26 cellular contexts compared by ENCODE assay signal in the genomic region with DNA sequence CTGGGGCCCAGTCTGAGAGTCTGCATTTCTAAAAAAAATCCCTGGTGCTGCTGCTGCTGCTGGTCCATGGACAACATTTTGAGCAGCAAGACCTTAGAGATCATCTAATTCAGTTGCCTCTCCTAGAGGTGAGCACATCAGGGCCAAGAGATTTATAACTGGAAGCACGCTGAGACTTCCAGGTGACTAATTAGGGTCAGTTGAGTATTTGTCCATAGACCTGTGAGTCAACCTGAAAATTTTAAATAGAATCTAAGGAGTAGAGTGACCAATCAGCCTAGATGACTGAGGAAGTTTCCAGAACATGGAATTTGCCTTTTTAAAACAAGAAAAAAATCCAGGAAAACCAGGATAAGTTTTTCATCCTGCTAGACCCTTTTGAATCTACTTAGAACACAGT.
"Had no signal": no experiment of that assay in that cellular context is flagged by ENCODE, and none has a peak within 500 bp of the region (broad histone marks: within the 10 kb centered on the region; RNA-seq: fewer than 3 reads in every experiment).

No MANE protein-coding gene starts in this region.

- DNase-seq: cortex of kidney; effector memory CD8-positive, alpha-beta T cell; erythroblast; esophagus squamous epithelium; kidney; left cardiac atrium; left ventricle myocardium inferior; lower lobe of right lung; mucosa of descending colon; naive B cell; pancreas; right lobe of liver; small intestine; stimulated activated CD4-positive, alpha-beta T cell treated with anti-CD3 and anti-CD28 coated beads, Interleukin-15, amount 100 ng/mL, for 24 hours; stimulated activated CD4-positive, alpha-beta T cell treated with anti-CD3 and anti-CD28 coated beads, Interleukin-2, amount 100 ng/mL, for 48 hours; stimulated activated naive B cell treated with anti-CD40 and anti-IgM and Interleukin-4, amounts not matched to agents 10 μg/mL and 1 μg/mL and 100 μg/mL, for 72 hours; transverse colon; upper lobe of right lung; uterus had no signal

- H3K4me1 Mint-ChIP-seq: memory B cell; mesothelial cell of epicardium; naive B cell; neural crest cell; stimulated activated naive B cell treated with anti-CD40 and anti-IgM and Interleukin-4, amounts not matched to agents 10 μg/mL and 1 μg/mL and 100 μg/mL, for 72 hours had no signal

- H3K36me3 Mint-ChIP-seq: memory B cell; mesothelial cell of epicardium; naive B cell; natural killer cell treated with Interleukin-12 subunit alpha and Interleukin-12 subunit beta and Interleukin-15 and Interleukin-18, amount 100 ng/mL, for 72 hours; stimulated activated naive B cell treated with anti-CD40 and anti-IgM and Interleukin-4, amounts not matched to agents 10 μg/mL and 1 μg/mL and 100 μg/mL, for 72 hours had no signal

- H3K27ac Mint-ChIP-seq: effector memory CD8-positive, alpha-beta T cell; memory B cell; mesothelial cell of epicardium; naive B cell; natural killer cell treated with Interleukin-12 subunit alpha and Interleukin-12 subunit beta and Interleukin-15 and Interleukin-18, amount 100 ng/mL, for 72 hours; stimulated activated naive B cell treated with anti-CD40 and anti-IgM and Interleukin-4, amounts not matched to agents 10 μg/mL and 1 μg/mL and 100 μg/mL, for 72 hours; stimulated activated naive CD8-positive, alpha-beta T cell treated with anti-CD3 and anti-CD28 coated beads, Interleukin-15, Interleukin-2, amounts not matched to agents 100 ng/mL and 50 ng/mL, for 24 hours had no signal

- ATAC-seq: effector memory CD8-positive, alpha-beta T cell; left cardiac atrium; lower lobe of right lung; mucosa of descending colon; natural killer cell treated with Interleukin-12 subunit alpha and Interleukin-12 subunit beta and Interleukin-15 and Interleukin-18, amount 100 ng/mL, for 72 hours; pancreas; right lobe of liver; stimulated activated naive B cell treated with anti-CD40 and anti-IgM and Interleukin-4, amounts not matched to agents 10 μg/mL and 1 μg/mL and 100 μg/mL, for 72 hours; upper lobe of right lung had no signal

- H3K4me3 ChIP-seq: esophagus squamous epithelium, left ventricle myocardium inferior, lower lobe of right lung, mucosa of descending colon, pancreas, right lobe of liver, thoracic aorta, transverse colon, upper lobe of right lung, uterus had no signal

- H3K9me3 Mint-ChIP-seq: memory B cell; mesothelial cell of epicardium; natural killer cell treated with Interleukin-12 subunit alpha and Interleukin-12 subunit beta and Interleukin-15 and Interleukin-18, amount 100 ng/mL, for 72 hours; neural crest cell; stimulated activated naive B cell treated with anti-CD40 and anti-IgM and Interleukin-4, amounts not matched to agents 10 μg/mL and 1 μg/mL and 100 μg/mL, for 72 hours; stimulated activated naive CD8-positive, alpha-beta T cell treated with anti-CD3 and anti-CD28 coated beads, Interleukin-15, Interleukin-2, amounts not matched to agents 100 ng/mL and 50 ng/mL, for 24 hours had no signal

- H3K4me1 ChIP-seq: left ventricle myocardium inferior, lower lobe of right lung, pancreas, right lobe of liver, transverse colon, upper lobe of right lung, uterus had no signal

- H3K27ac ChIP-seq: esophagus squamous epithelium, left ventricle myocardium inferior, lower lobe of right lung, neutrophil, pancreas, right lobe of liver, thoracic aorta, transverse colon, upper lobe of right lung, uterus had no signal

- H3K27me3 ChIP-seq: neutrophil, pancreas, right lobe of liver, transverse colon, upper lobe of right lung, uterus had no signal

- H3K36me3 ChIP-seq: esophagus squamous epithelium, left ventricle myocardium inferior, lower lobe of right lung, neutrophil, pancreas, right lobe of liver, thoracic aorta, transverse colon, upper lobe of right lung, uterus had no signal

- H3K9me3 ChIP-seq: esophagus squamous epithelium, left ventricle myocardium inferior, lower lobe of right lung, mucosa of descending colon, neutrophil, pancreas, right lobe of liver, thoracic aorta, transverse colon, upper lobe of right lung, uterus had no signal

- H3K4me3 Mint-ChIP-seq: effector memory CD8-positive, alpha-beta T cell; memory B cell; mesothelial cell of epicardium; naive B cell; natural killer cell treated with Interleukin-12 subunit alpha and Interleukin-12 subunit beta and Interleukin-15 and Interleukin-18, amount 100 ng/mL, for 72 hours; neural crest cell; stimulated activated naive B cell treated with anti-CD40 and anti-IgM and Interleukin-4, amounts not matched to agents 10 μg/mL and 1 μg/mL and 100 μg/mL, for 72 hours; stimulated activated naive CD8-positive, alpha-beta T cell treated with anti-CD3 and anti-CD28 coated beads, Interleukin-15, Interleukin-2, amounts not matched to agents 100 ng/mL and 50 ng/mL, for 24 hours had no signal
